1 cellular context compared by ENCODE assay signal in the genomic region with DNA sequence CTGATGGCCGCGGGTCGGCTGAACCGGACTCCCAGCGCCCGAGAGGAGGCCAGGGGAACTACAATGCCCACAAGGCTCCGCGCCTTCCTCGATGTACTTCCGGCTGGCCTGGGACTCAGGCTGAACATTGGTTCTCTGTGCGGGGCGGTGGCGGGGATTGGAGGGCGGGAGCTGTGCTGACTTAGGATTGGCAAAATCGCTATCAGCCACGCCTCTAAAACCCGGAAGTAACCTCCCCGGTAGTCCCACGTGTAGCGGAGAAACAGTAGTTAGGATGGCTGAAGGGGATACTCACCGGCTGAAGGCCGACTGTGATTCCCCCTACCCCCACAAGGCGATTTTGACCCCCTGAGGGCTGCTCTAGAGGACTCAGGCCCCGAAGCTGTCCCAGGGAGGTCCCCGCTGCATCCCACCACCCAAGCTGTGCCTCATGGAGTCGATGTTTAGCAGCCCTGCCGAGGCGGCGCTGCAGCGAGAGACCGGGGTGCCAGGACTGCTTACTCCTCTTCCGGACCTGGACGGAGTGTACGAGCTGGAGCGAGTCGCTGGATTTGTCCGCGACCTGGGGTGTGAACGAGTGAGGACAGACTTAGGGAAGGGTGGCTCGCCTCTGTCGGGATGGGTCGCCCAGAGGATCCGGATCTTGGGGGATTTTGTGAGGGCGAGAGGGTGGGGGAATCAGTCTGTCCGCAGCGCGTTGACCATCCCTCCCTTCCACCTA.
A peak's percentile ranks its signal among the peaks of the same experiment; 100 is the strongest.
TF ChIP-seq lines count a peak whose summit lies in the region.

DPH2 (plus strand) TSS at position 265 of the 721 bp plus-strand sequence; CDS start at position 431, 166 bp downstream.

TF ChIP-seq in HepG2, 621 proteins besides CTCF, POLR2A, EP300 and RAD21 (continued from another document and continues in another):
- TF ChIP-seq UBTF (CRISPR knock-in tag; IDR thresholded peaks at IDR 0.05) (peak; percentile 26; the same call in 1 of the 2 replicates), REST (IDR thresholded peaks at IDR 0.05; ENCODE audit: borderline replicate concordance in 1 of 2, low read depth in 1 of 2, low read length in 2 of 2) (no peak), KAT2B (IDR thresholded peaks at IDR 0.05; ENCODE audit: borderline replicate concordance, low read depth, low read length) (no peak), ZBTB42 (CRISPR knock-in tag; IDR thresholded peaks at IDR 0.05) (no peak), CREB1 (IDR thresholded peaks at IDR 0.05) (peak; percentile 53; the same call in 1 of the 2 replicates), CREB1 (CRISPR knock-in tag; IDR thresholded peaks at IDR 0.05) (peak; percentile 92), ELF1 (CRISPR knock-in tag; IDR thresholded peaks at IDR 0.05) (peak; percentile 86), SPEN (CRISPR knock-in tag; IDR thresholded peaks at IDR 0.05; ENCODE audit: low read depth) (peak; percentile 30; the same call in 1 of the 2 replicates), HNRNPLL (IDR thresholded peaks at IDR 0.05; ENCODE audit: low read depth, low read length, poor library complexity, severe bottlenecking) (peak; percentile 43), ZNF3 (CRISPR knock-in tag; IDR thresholded peaks at IDR 0.05) (no peak), FOXK2 (IDR thresholded peaks at IDR 0.05) (no peak), CBX2 (IDR thresholded peaks at IDR 0.05; ENCODE audit: low read depth, low read length) (no peak), CBX2 (CRISPR knock-in tag; IDR thresholded peaks at IDR 0.05; ENCODE audit: low read depth) (no peak), MYPOP (CRISPR knock-in tag; IDR thresholded peaks at IDR 0.05) (0 out of 2 replicates have a peak, but pooled peaks have one; percentile 26), SP2 (CRISPR knock-in tag; IDR thresholded peaks at IDR 0.05) (peak; percentile 93), LCORL (IDR thresholded peaks at IDR 0.05) (no peak), LCORL (CRISPR knock-in tag; IDR thresholded peaks at IDR 0.05) (no peak), NR2C2 (CRISPR knock-in tag; IDR thresholded peaks at IDR 0.05; ENCODE audit: borderline replicate concordance) (peak; percentile 99), ZNF574 (CRISPR knock-in tag; IDR thresholded peaks at IDR 0.05) (peak; percentile 53; the same call in 1 of the 2 replicates), HOXD1 (CRISPR knock-in tag; IDR thresholded peaks at IDR 0.05) (no peak), DMAP1 (CRISPR knock-in tag; IDR thresholded peaks at IDR 0.05) (peak; percentile 77; the same call in 1 of the 2 replicates), FIP1L1 (IDR thresholded peaks at IDR 0.05; ENCODE audit: borderline replicate concordance, insufficient read depth, low read depth, low read length) (no peak), PTBP1 (IDR thresholded peaks at IDR 0.05; ENCODE audit: low read depth, low read length, poor library complexity, severe bottlenecking) (no peak), ATF1 (CRISPR knock-in tag; IDR thresholded peaks at IDR 0.05) (peak; percentile 55; the same call in 1 of the 2 replicates), TFDP1 (CRISPR knock-in tag; IDR thresholded peaks at IDR 0.05; ENCODE audit: borderline replicate concordance) (peak; percentile 21; the same call in 1 of the 2 replicates), THAP11 (CRISPR knock-in tag; IDR thresholded peaks at IDR 0.05) (peak; percentile 99), TAF15 (IDR thresholded peaks at IDR 0.05; ENCODE audit: low read depth, low read length, poor library complexity, severe bottlenecking) (peak; percentile 4), ZNF556 (CRISPR knock-in tag; IDR thresholded peaks at IDR 0.05; ENCODE audit: borderline replicate concordance) (no peak), SALL1 (CRISPR knock-in tag; IDR thresholded peaks at IDR 0.05) (peak; percentile 40; the same call in 1 of the 2 replicates), CHD2 (IDR thresholded peaks at IDR 0.05; ENCODE audit: low read depth, low read length) (peak; percentile 65; the same call in 1 of the 2 replicates), ELF4 (CRISPR knock-in tag; IDR thresholded peaks at IDR 0.05; ENCODE audit: borderline replicate concordance) (no peak), ZNF256 (CRISPR knock-in tag; conservative IDR thresholded peaks at IDR 0.05) (no peak), TFE3 (CRISPR knock-in tag; IDR thresholded peaks at IDR 0.05) (0 out of 2 replicates have a peak, but pooled peaks have one; percentile 20), SUZ12 (IDR thresholded peaks at IDR 0.05; ENCODE audit: low read depth, low read length) (peak; percentile 69)
- TF ChIP-seq, protein P1, sequence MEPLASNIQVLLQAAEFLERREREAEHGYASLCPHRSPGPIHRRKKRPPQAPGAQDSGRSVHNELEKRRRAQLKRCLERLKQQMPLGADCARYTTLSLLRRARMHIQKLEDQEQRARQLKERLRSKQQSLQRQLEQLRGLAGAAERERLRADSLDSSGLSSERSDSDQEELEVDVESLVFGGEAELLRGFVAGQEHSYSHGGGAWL (CRISPR knock-in tag; IDR thresholded peaks at IDR 0.05) = peak; percentile 64; the same call in 1 of the 2 replicates
- TF ChIP-seq, protein P2, sequence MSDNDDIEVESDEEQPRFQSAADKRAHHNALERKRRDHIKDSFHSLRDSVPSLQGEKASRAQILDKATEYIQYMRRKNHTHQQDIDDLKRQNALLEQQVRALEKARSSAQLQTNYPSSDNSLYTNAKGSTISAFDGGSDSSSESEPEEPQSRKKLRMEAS (IDR thresholded peaks at IDR 0.05) = peak; percentile 96
- TF ChIP-seq, protein P3, sequence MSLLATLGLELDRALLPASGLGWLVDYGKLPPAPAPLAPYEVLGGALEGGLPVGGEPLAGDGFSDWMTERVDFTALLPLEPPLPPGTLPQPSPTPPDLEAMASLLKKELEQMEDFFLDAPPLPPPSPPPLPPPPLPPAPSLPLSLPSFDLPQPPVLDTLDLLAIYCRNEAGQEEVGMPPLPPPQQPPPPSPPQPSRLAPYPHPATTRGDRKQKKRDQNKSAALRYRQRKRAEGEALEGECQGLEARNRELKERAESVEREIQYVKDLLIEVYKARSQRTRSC (CRISPR knock-in tag; IDR thresholded peaks at IDR 0.05; ENCODE audit: low read depth) = no peak
- TF ChIP-seq, protein P4, sequence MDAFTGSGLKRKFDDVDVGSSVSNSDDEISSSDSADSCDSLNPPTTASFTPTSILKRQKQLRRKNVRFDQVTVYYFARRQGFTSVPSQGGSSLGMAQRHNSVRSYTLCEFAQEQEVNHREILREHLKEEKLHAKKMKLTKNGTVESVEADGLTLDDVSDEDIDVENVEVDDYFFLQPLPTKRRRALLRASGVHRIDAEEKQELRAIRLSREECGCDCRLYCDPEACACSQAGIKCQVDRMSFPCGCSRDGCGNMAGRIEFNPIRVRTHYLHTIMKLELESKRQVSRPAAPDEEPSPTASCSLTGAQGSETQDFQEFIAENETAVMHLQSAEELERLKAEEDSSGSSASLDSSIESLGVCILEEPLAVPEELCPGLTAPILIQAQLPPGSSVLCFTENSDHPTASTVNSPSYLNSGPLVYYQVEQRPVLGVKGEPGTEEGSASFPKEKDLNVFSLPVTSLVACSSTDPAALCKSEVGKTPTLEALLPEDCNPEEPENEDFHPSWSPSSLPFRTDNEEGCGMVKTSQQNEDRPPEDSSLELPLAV (CRISPR knock-in tag; conservative IDR thresholded peaks at IDR 0.05; ENCODE audit: low read depth) = no peak
- TF ChIP-seq, protein P5, sequence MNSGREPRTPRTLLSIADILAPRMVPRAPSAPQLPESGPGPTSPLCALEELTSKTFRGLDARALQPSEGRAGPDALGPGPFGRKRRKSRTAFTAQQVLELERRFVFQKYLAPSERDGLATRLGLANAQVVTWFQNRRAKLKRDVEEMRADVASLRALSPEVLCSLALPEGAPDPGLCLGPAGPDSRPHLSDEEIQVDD (CRISPR knock-in tag; IDR thresholded peaks at IDR 0.05; ENCODE audit: borderline replicate concordance) = no peak
